In genomic region chr12:52033506-52034258, GRCh38 we compare ENCODE assay signal across 1 cellular context.
TF ChIP-seq lines count a peak whose summit lies in the region.

No MANE protein-coding gene starts in this region.

TF ChIP-seq in K562, 482 proteins besides CTCF, POLR2A, EP300 and RAD21:
- TF ChIP-seq ZMIZ1 (IDR thresholded peaks at IDR 0.05; ENCODE audit: low read depth in 2 of 2, low read length in 2 of 2) = no peak
- TF ChIP-seq CXXC5 (CRISPR knock-in tag; IDR thresholded peaks at IDR 0.05) = no peak
- 0 out of 2 replicates have a peak, but pooled peaks have one; percentile 16 for TF ChIP-seq MGA (IDR thresholded peaks at IDR 0.05)
- no peak for TF ChIP-seq ZNF436 (CRISPR knock-in tag; IDR thresholded peaks at IDR 0.05)
- TF ChIP-seq ZFX (CRISPR knock-in tag; IDR thresholded peaks at IDR 0.05) = peak; percentile 51; the same call in 1 of the 2 replicates
- TF ChIP-seq PHF20 (IDR thresholded peaks at IDR 0.05; ENCODE audit: partially characterized antibody) = peak; percentile 0
- no peak for TF ChIP-seq SLC30A9 (CRISPR knock-in tag; IDR thresholded peaks at IDR 0.05)
- no peak for TF ChIP-seq SOX6 (IDR thresholded peaks at IDR 0.05)
- no peak for TF ChIP-seq IFI16 (CRISPR knock-in tag; IDR thresholded peaks at IDR 0.05)
- no peak for TF ChIP-seq GATAD2B (IDR thresholded peaks at IDR 0.05; ENCODE audit: borderline replicate concordance)
- no peak for TF ChIP-seq HDAC6 (IDR thresholded peaks at IDR 0.05; ENCODE audit: low read depth, low read length)
